ENCODE assay signal across 22 cellular contexts in genomic region chr14:104632781-104633180, GRCh38. TPM values are rescaled to one million over a fixed set of nuclear protein-coding genes. Genes with fewer than 3 reads are reported as not detected.
"Had no signal": no experiment of that assay in that cellular context is flagged by ENCODE, and none has a peak within 500 bp of the region (broad histone marks: within the 10 kb centered on the region; RNA-seq: fewer than 3 reads in every experiment).

No MANE protein-coding gene starts in this region.

- H3K9me3 ChIP-seq: gastrocnemius medialis, neutrophil had no signal

- H3K27me3 ChIP-seq: neutrophil, ovary, uterus had no signal

- FAIRE-seq: endometrium, keratinocyte had no signal

- H3K36me3 ChIP-seq: gastrocnemius medialis, neutrophil, ovary, thoracic aorta, uterus had no signal

- H3K27ac ChIP-seq: gastrocnemius medialis, neutrophil, ovary, thoracic aorta, uterus had no signal

- H3K4me1 ChIP-seq: gastrocnemius medialis, uterus had no signal

- ATAC-seq: activated CD4-positive, alpha-beta T cell treated with anti-CD3 and anti-CD28 coated beads for 36 hours; activated CD8-positive, alpha-beta T cell treated with anti-CD3 and anti-CD28 coated beads, Interleukin-2, amount 10 ng/mL, durations not matched to agents 7 days and 5 days; gastrocnemius medialis; left colon had no signal

- H3K4me3 ChIP-seq: gastrocnemius medialis, ovary, thoracic aorta, uterus had no signal

- DNase-seq: activated CD4-positive, alpha-beta T cell treated with anti-CD3 and anti-CD28 coated beads for 36 hours; activated CD4-positive, CD25-positive, alpha-beta regulatory T cell; activated CD8-positive, alpha-beta T cell treated with anti-CD3 and anti-CD28 coated beads, Interleukin-2, amount 10 ng/mL, durations not matched to agents 7 days and 5 days; activated gamma-delta T cell treated with Interleukin-2 at 50 U/mL for 16 hours; activated naive CD4-positive, alpha-beta T cell treated with anti-CD3 and anti-CD28 coated beads, Interleukin-2, amount 50 U/mL, for 16 hours; amniotic stem cell; central memory CD4-positive, alpha-beta T cell; effector CD4-positive, alpha-beta T cell; gastrocnemius medialis; left colon; mammary epithelial cell; ovary; retina; stimulated activated naive CD4-positive, alpha-beta T cell treated with Interleukin-2 at 50 U/mL for 16 hours; uterus had no signal

RNA-seq across cellular contexts. Expression of gene TMEM179, which starts 28.2 kb away (rescaled TPM):
- total RNA-seq: activated CD8-positive, alpha-beta T cell treated with anti-CD3 and anti-CD28 coated beads, Interleukin-2, amount 10 ng/mL, durations not matched to agents 7 days and 5 days; epithelial cell of proximal tubule; gastrocnemius medialis; thoracic aorta had no signal
- polyA plus RNA-seq: keratinocyte, mammary epithelial cell had no signal

RNA-seq across cellular contexts. Expression of gene C14orf180, which starts 53.2 kb away (rescaled TPM):
- total RNA-seq: activated CD4-positive, alpha-beta T cell treated with anti-CD3 and anti-CD28 coated beads for 36 hours; activated CD8-positive, alpha-beta T cell treated with anti-CD3 and anti-CD28 coated beads, Interleukin-2, amount 10 ng/mL, durations not matched to agents 7 days and 5 days; epithelial cell of proximal tubule; mammary epithelial cell; progenitor cell of endocrine pancreas; T-helper 1 cell treated with Interleukin-12 subunit alpha and Interleukin-12 subunit beta and Interleukin-4 antibody, amounts not matched to agents 30 ng/mL and 1 ng/mL, for 36 hours had no signal
- polyA plus RNA-seq: keratinocyte, mammary epithelial cell had no signal
